Comparison of ENCODE assay signal across 24 cellular contexts in the genomic region with DNA sequence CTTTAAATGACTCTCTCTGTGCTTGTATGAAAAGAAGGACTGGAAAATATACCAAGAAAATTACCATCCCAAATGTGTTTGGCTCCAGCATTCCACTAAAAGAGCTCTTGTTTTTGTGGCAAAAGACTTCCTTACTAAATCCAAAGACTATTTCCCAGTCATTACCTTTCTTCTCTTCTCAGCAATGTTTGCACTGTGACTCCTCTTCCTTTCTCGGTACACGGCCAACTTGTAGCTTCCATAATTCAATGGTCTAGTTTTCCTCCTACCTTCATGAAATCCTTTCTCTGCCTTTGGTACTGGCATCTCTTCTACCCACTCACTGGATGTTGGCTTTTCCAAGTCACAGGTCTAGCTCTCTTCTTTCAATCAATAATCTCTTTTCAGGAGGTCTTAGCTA.
"Had no signal": no experiment of that assay in that cellular context is flagged by ENCODE, and none has a peak within 500 bp of the region (broad histone marks: within the 10 kb centered on the region; RNA-seq: fewer than 3 reads in every experiment).

No MANE protein-coding gene starts in this region.

- H3K36me3 ChIP-seq: colonic mucosa, esophagus muscularis mucosa, esophagus squamous epithelium, gastrocnemius medialis, gastroesophageal sphincter, heart left ventricle, heart right ventricle had no signal

- H3K27ac ChIP-seq: colonic mucosa, coronary artery, dorsolateral prefrontal cortex, epithelial cell of prostate, esophagus muscularis mucosa, esophagus squamous epithelium, foreskin keratinocyte, gastrocnemius medialis, gastroesophageal sphincter, heart left ventricle, heart right ventricle had no signal

- H3K4me1 ChIP-seq: colonic mucosa, esophagus muscularis mucosa, esophagus squamous epithelium, foreskin keratinocyte, gastrocnemius medialis, gastroesophageal sphincter had no signal

- H3K9me3 ChIP-seq: colonic mucosa, esophagus muscularis mucosa, esophagus squamous epithelium, gastrocnemius medialis, gastroesophageal sphincter, heart left ventricle, heart right ventricle had no signal

- H3K27me3 ChIP-seq: colonic mucosa, dorsolateral prefrontal cortex, esophagus muscularis mucosa, esophagus squamous epithelium, foreskin keratinocyte, gastrocnemius medialis, gastroesophageal sphincter, heart left ventricle, heart right ventricle had no signal

- H3K4me3 ChIP-seq: colonic mucosa, coronary artery, dorsolateral prefrontal cortex, esophagus muscularis mucosa, esophagus squamous epithelium, gastrocnemius medialis, gastroesophageal sphincter, heart left ventricle, heart right ventricle had no signal

- DNase-seq: colonic mucosa; cortex of kidney; dermis blood vessel endothelial cell; dorsolateral prefrontal cortex; effector CD4-positive, alpha-beta T cell; effector CD8-positive, alpha-beta T cell; effector memory CD4-positive, alpha-beta T cell; effector memory CD8-positive, alpha-beta T cell; endodermal cell; erythroblast; esophagus squamous epithelium; foreskin fibroblast; foreskin keratinocyte; foreskin melanocyte; gastrocnemius medialis; glutamatergic neuron; head of caudate nucleus; heart left ventricle; heart right ventricle had no signal

- ATAC-seq: effector memory CD8-positive, alpha-beta T cell; esophagus mucosa; foreskin keratinocyte; gastrocnemius medialis; gastroesophageal sphincter; heart left ventricle; heart right ventricle had no signal
